In genomic region chr15:54504695-54505094, GRCh38 we compare ENCODE assay signal across 10 cellular contexts.
"Had no signal": no experiment of that assay in that cellular context is flagged by ENCODE, and none has a peak within 500 bp of the region (broad histone marks: within the 10 kb centered on the region; RNA-seq: fewer than 3 reads in every experiment).

No MANE protein-coding gene starts in this region.

- DNase-seq: H9, HCEC 1CT, IMR-90, KG1 had no signal

- H3K27ac ChIP-seq: HL-60 had no signal

- H3K4me3 ChIP-seq: GM23338, K562 had no signal

- H2AFZ ChIP-seq: GM23338 had no signal

- FAIRE-seq: H1, H54, HepG2, K562 had no signal

- ATAC-seq: GM23338, HepG2, K562 had no signal

- H3K4me2 ChIP-seq: GM23338 had no signal
